In the genomic region with DNA sequence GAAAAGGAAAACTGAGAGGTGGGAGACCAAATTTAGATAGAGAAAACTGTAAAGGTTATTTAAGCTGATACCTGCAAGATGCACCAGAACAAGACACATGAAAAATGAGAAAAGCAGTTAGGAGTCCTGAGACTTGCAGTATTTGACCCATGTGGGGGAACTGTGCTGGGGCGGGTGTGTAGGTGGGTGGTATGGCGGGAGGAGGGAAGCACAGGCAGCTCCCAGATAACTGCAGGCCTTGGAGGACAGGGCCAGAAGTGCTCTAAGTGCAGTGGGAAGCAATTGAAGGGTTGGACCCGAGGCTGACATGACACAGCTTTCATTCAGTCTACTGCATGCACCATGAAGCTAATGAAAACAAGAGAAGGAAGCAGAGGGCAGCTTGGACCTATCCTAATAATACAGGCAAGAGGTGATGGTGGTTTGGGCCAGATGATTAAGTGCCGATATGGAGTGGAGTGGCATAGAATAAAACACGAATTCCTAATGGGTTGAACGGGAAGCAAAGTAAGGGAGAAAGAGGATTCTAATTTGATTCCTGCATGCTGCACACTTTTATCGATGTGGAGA, we compare ENCODE assay signal across 10 cellular contexts. TPM values are rescaled to one million over a fixed set of nuclear protein-coding genes. Genes with fewer than 3 reads are reported as not detected.
DNase-seq lines count a peak whose midpoint lies in the region; ATAC-seq and TF ChIP-seq lines count a peak whose summit lies in the region.
"Had no signal": no experiment of that assay in that cellular context is flagged by ENCODE, and none has a peak within 500 bp of the region (broad histone marks: within the 10 kb centered on the region; RNA-seq: fewer than 3 reads in every experiment).

No MANE protein-coding gene starts in this region.

- H3K18ac ChIP-seq in mesenchymal stem cell (ENCODE audit: low read depth in 1 of 2, low read length in 2 of 2) = no peak overlapping the region

- H2BK120ac ChIP-seq in mesenchymal stem cell (ENCODE audit: low read depth, low read length) = no peak overlapping the region

- peaks cover 30% of the 10 kb centered on the region for H3K4me1 ChIP-seq in ACC112 (ENCODE audit: control insufficient read depth, insufficient read depth, low read length, unreplicated experiment)
- no peaks in the 10 kb centered on the region for H3K4me1 ChIP-seq in adipocyte (ENCODE audit: control insufficient read depth, insufficient read depth, low read length)
- no peaks in the 10 kb centered on the region for H3K4me1 ChIP-seq in mesenchymal stem cell (ENCODE audit: control insufficient read depth, insufficient read depth, low read depth, low read length)
- H3K4me1 ChIP-seq: right lobe of liver had no signal

- H3K9ac ChIP-seq in adipocyte (ENCODE audit: low read length) (no peak overlapping the region), mesenchymal stem cell (ENCODE audit: low read length) (peak overlapping the region; percentile 84)

- ATAC-seq in GM19467 (IDR thresholded peaks at IDR 0.05; ENCODE audit: unreplicated experiment) = no peak

- no peaks in the 10 kb centered on the region for H3K79me2 ChIP-seq in ACC112 (ENCODE audit: control insufficient read depth, insufficient read depth, low read length, unreplicated experiment)

- WGBS in mesenchymal stem cell = 73% methylated on average over 7 of the region's 7 CpGs

- no peak overlapping the region for H3K4ac ChIP-seq in mesenchymal stem cell (ENCODE audit: low read depth in 1 of 2, low read length in 2 of 2)

- H3K27me3 ChIP-seq in ACC112 (ENCODE audit: insufficient read depth, low read length) (no peaks in the 10 kb centered on the region), adipocyte (replicated peaks; ENCODE audit: control insufficient read depth, insufficient read depth, low read length) (no peaks in the 10 kb centered on the region), mesenchymal stem cell (ENCODE audit: control insufficient read depth in 1 of 2, insufficient read depth in 1 of 2, low read length in 2 of 2) (no peaks in the 10 kb centered on the region)
- H3K27me3 ChIP-seq: right lobe of liver had no signal

- no peak overlapping the region for H3K4me2 ChIP-seq in mesenchymal stem cell (ENCODE audit: low read length, poor library complexity, severe bottlenecking)

- POLR2A ChIA-PET in HEK293T (lab: Yijun Ruan, JAX) = no interaction called here

- H2BK5ac ChIP-seq in mesenchymal stem cell (ENCODE audit: low read depth, low read length, poor library complexity, severe bottlenecking) = no peak overlapping the region

- no peak overlapping the region for H4K91ac ChIP-seq in mesenchymal stem cell (ENCODE audit: low read length)

- H3K79me1 ChIP-seq in mesenchymal stem cell (replicated peaks; ENCODE audit: low read length, poor library complexity, severe bottlenecking) = no peaks in the 10 kb centered on the region

- no peaks in the 10 kb centered on the region for H3K9me3 ChIP-seq in adipocyte (ENCODE audit: control insufficient read depth, low read length)
- no peaks in the 10 kb centered on the region for H3K9me3 ChIP-seq in mesenchymal stem cell (ENCODE audit: control insufficient read depth, low read length)
- H3K9me3 ChIP-seq: right lobe of liver had no signal

- peak overlapping the region; percentile 76 for H2AFZ ChIP-seq in ACC112 (ENCODE audit: low read length, unreplicated experiment)
- H2AFZ ChIP-seq in mesenchymal stem cell (ENCODE audit: low read depth, low read length) = peak overlapping the region; percentile 46

- peak overlapping the region; percentile 78 for H3K4me3 ChIP-seq in ACC112 (ENCODE audit: low read depth, low read length)
- H3K4me3 ChIP-seq in adipocyte (ENCODE audit: low read length) = peak overlapping the region; percentile 82
- H3K4me3 ChIP-seq in mesenchymal stem cell (ENCODE audit: insufficient read depth in 1 of 2, low read depth in 1 of 2, low read length in 2 of 2) = peak overlapping the region in 1 of 2 experiments; percentile 77

- no peak overlapping the region for H3K23ac ChIP-seq in mesenchymal stem cell (ENCODE audit: low read length in 2 of 2)

- H4K8ac ChIP-seq in mesenchymal stem cell (ENCODE audit: low read length) = peak overlapping the region; percentile 40

- CTCF ChIA-PET in HEK293T (lab: Yijun Ruan, JAX) = interaction anchor here (0.5 to 1.3 kb wide), 8 partner anchors 9 to 1202 kb away, joined by 3 to 6 read pairs (median 4); no protein-coding TSS in a partner anchor

- H2BK12ac ChIP-seq in mesenchymal stem cell (ENCODE audit: low read length in 2 of 2) = no peak overlapping the region

- no peak overlapping the region for H2AK5ac ChIP-seq in mesenchymal stem cell (ENCODE audit: low read length, severe bottlenecking)

- H3K27ac ChIP-seq in ACC112 (ENCODE audit: low read depth, low read length) (no peak overlapping the region), mesenchymal stem cell (ENCODE audit: low read length, poor library complexity, severe bottlenecking) (no peak overlapping the region)
- H3K27ac ChIP-seq: epithelial cell of prostate, right lobe of liver had no signal

- DNase-seq in HEK293T (ENCODE audit: extremely low spot score) (peak; percentile 9), adipocyte (ENCODE audit: low read depth) (no peak), mesenchymal stem cell (no peak), HPDE6-E6E7 (ENCODE audit: extremely low spot score) (no peak), RPMI8226 (no peak), KG1 (lab: John Stamatoyannopoulos, UW) (no peak)

- H3K14ac ChIP-seq in mesenchymal stem cell (ENCODE audit: low read length in 2 of 2) = no peak overlapping the region

- no peak overlapping the region for H2BK15ac ChIP-seq in mesenchymal stem cell (ENCODE audit: low read depth, poor library complexity, severe bottlenecking)

- no peaks in the 10 kb centered on the region for H3K36me3 ChIP-seq in ACC112 (ENCODE audit: insufficient read depth, low read length)
- no peaks in the 10 kb centered on the region for H3K36me3 ChIP-seq in adipocyte (ENCODE audit: control insufficient read depth, insufficient read depth, low read length, severe bottlenecking)
- H3K36me3 ChIP-seq in mesenchymal stem cell (ENCODE audit: control insufficient read depth in 1 of 2, insufficient read depth in 2 of 2, low read depth in 1 of 2, low read length in 2 of 2) = no peaks in the 10 kb centered on the region
- H3K36me3 ChIP-seq: right lobe of liver had no signal

TF ChIP-seq in HEK293T, 16 proteins besides CTCF, POLR2A, EP300 and RAD21:
- no peak for TF ChIP-seq FOXK2 (IDR thresholded peaks at IDR 0.05)
- TF ChIP-seq ARNT (IDR thresholded peaks at IDR 0.05) = no peak
- no peak for TF ChIP-seq L3MBTL2 (conservative IDR thresholded peaks at IDR 0.05)
- no peak for TF ChIP-seq SUZ12 (IDR thresholded peaks at IDR 0.05)
- TF ChIP-seq NFRKB (IDR thresholded peaks at IDR 0.05) = no peak
- no peak for TF ChIP-seq CTBP1 (IDR thresholded peaks at IDR 0.05; ENCODE audit: borderline replicate concordance)
- TF ChIP-seq HDGF (IDR thresholded peaks at IDR 0.05; ENCODE audit: borderline replicate concordance) = no peak
- TF ChIP-seq BHLHE40 (IDR thresholded peaks at IDR 0.05; ENCODE audit: borderline replicate concordance) = no peak
- TF ChIP-seq, protein P1, sequence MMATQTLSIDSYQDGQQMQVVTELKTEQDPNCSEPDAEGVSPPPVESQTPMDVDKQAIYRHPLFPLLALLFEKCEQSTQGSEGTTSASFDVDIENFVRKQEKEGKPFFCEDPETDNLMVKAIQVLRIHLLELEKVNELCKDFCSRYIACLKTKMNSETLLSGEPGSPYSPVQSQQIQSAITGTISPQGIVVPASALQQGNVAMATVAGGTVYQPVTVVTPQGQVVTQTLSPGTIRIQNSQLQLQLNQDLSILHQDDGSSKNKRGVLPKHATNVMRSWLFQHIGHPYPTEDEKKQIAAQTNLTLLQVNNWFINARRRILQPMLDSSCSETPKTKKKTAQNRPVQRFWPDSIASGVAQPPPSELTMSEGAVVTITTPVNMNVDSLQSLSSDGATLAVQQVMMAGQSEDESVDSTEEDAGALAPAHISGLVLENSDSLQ (IDR thresholded peaks at IDR 0.05) = no peak
- no peak for TF ChIP-seq FOXM1 (IDR thresholded peaks at IDR 0.05; ENCODE audit: borderline replicate concordance)
- no peak for TF ChIP-seq ZNF384 (IDR thresholded peaks at IDR 0.05)
TF ChIP-seq in HEK293T: peak in this region for 0.

RNA-seq across cellular contexts. Expression of a gene that starts 48.0 kb away (rescaled TPM):
- polyA plus RNA-seq in mesenchymal stem cell (2013, experiment 1 of 2) = 0.06 TPM
- polyA plus RNA-seq in mesenchymal stem cell (2013, experiment 2 of 2) = 0.07 TPM
